Comparison of ENCODE assay signal across 1 cellular context in genomic region chr3:52705688-52706686, GRCh38.
TF ChIP-seq lines count a peak whose summit lies in the region.

Gene GLT8D1, minus strand, starts transcription at chr3:52705791. Its CDS starts 5,331 bp downstream, at chr3:52700460.
Gene SPCS1, plus strand, starts transcription at chr3:52706106. Its CDS starts 141 bp downstream, at chr3:52706247.

TF ChIP-seq in HepG2, 621 proteins besides CTCF, POLR2A, EP300 and RAD21 (continued from another document and continues in another):
- TF ChIP-seq ZNF280D (CRISPR knock-in tag; IDR thresholded peaks at IDR 0.05) (0 out of 2 replicates have a peak, but pooled peaks have one; percentile 46), ZC3H13 (CRISPR knock-in tag; IDR thresholded peaks at IDR 0.05) (0 out of 2 replicates have a peak, but pooled peaks have one; percentile 52), CENPX (CRISPR knock-in tag; IDR thresholded peaks at IDR 0.05) (no peak), TFE3 (CRISPR knock-in tag; IDR thresholded peaks at IDR 0.05) (peak; percentile 46; the same call in 1 of the 2 replicates), ZNF768 (CRISPR knock-in tag; IDR thresholded peaks at IDR 0.05) (peak; percentile 46; the same call in 1 of the 2 replicates), GABPB1 (CRISPR knock-in tag; IDR thresholded peaks at IDR 0.05) (peak; percentile 99), ZNF230 (CRISPR knock-in tag; IDR thresholded peaks at IDR 0.05) (no peak), KLF12 (CRISPR knock-in tag; IDR thresholded peaks at IDR 0.05; ENCODE audit: borderline replicate concordance) (peak; percentile 76; the same call in 1 of the 2 replicates), ZNF276 (CRISPR knock-in tag; IDR thresholded peaks at IDR 0.05; ENCODE audit: low read depth) (peak; percentile 64; the same call in 1 of the 2 replicates), HOXD1 (CRISPR knock-in tag; IDR thresholded peaks at IDR 0.05) (peak; percentile 44; the same call in 1 of the 2 replicates), ZSCAN31 (CRISPR knock-in tag; IDR thresholded peaks at IDR 0.05; ENCODE audit: low read depth) (peak; percentile 89), HNF4A (CRISPR knock-in tag; IDR thresholded peaks at IDR 0.05) (peak; percentile 20; the same call in 1 of the 2 replicates), ZNF773 (CRISPR knock-in tag; IDR thresholded peaks at IDR 0.05; ENCODE audit: borderline replicate concordance) (no peak; the same call in 1 of the 2 replicates), ZNF770 (CRISPR knock-in tag; IDR thresholded peaks at IDR 0.05) (peak; percentile 63; the same call in 1 of the 2 replicates), ZNF883 (CRISPR knock-in tag; IDR thresholded peaks at IDR 0.05; ENCODE audit: not compliant biosample characterization) (peak; percentile 80), FOXO1 (CRISPR knock-in tag; IDR thresholded peaks at IDR 0.05) (peak; percentile 61; the same call in 1 of the 2 replicates), SAFB2 (CRISPR knock-in tag; IDR thresholded peaks at IDR 0.05; ENCODE audit: borderline replicate concordance, low read depth) (peak; percentile 92), ZNF543 (CRISPR knock-in tag; IDR thresholded peaks at IDR 0.05) (peak; percentile 38; the same call in 1 of the 2 replicates), SNAPC2 (CRISPR knock-in tag; IDR thresholded peaks at IDR 0.05) (peak; percentile 9; the same call in 1 of the 2 replicates), ZNF784 (CRISPR knock-in tag; IDR thresholded peaks at IDR 0.05; ENCODE audit: borderline replicate concordance) (peak; percentile 78; the same call in 1 of the 2 replicates), ZNF331 (CRISPR knock-in tag; IDR thresholded peaks at IDR 0.05) (peak; percentile 51), MXD1 (CRISPR knock-in tag; IDR thresholded peaks at IDR 0.05) (peak; percentile 85; the same call in 1 of the 2 replicates), ZNF33A (CRISPR knock-in tag; IDR thresholded peaks at IDR 0.05; ENCODE audit: borderline replicate concordance) (0 out of 2 replicates have a peak, but pooled peaks have one; percentile 75), THAP7 (CRISPR knock-in tag; IDR thresholded peaks at IDR 0.05) (0 out of 2 replicates have a peak, but pooled peaks have one; percentile 77), ZSCAN9 (CRISPR knock-in tag; IDR thresholded peaks at IDR 0.05; ENCODE audit: borderline replicate concordance) (peak; percentile 56; the same call in 1 of the 2 replicates), TFAP4 (IDR thresholded peaks at IDR 0.05; ENCODE audit: borderline replicate concordance, low read depth) (peak; percentile 41; the same call in 1 of the 2 replicates), PHF8 (CRISPR knock-in tag; IDR thresholded peaks at IDR 0.05) (peak; percentile 87), ZNF101 (CRISPR knock-in tag; IDR thresholded peaks at IDR 0.05; ENCODE audit: borderline replicate concordance, low read depth) (no peak), ZKSCAN8 (CRISPR knock-in tag; IDR thresholded peaks at IDR 0.05; ENCODE audit: borderline replicate concordance) (0 out of 2 replicates have a peak, but pooled peaks have one; percentile 10), ELF4 (CRISPR knock-in tag; IDR thresholded peaks at IDR 0.05; ENCODE audit: borderline replicate concordance) (peak; percentile 62; the same call in 1 of the 2 replicates), MTF1 (CRISPR knock-in tag; IDR thresholded peaks at IDR 0.05) (peak; percentile 61; the same call in 1 of the 2 replicates), GPN1 (CRISPR knock-in tag; IDR thresholded peaks at IDR 0.05; ENCODE audit: borderline replicate concordance) (no peak; the same call in 1 of the 2 replicates), ZNF839 (CRISPR knock-in tag; IDR thresholded peaks at IDR 0.05; ENCODE audit: borderline replicate concordance) (peak; percentile 91), SKI (IDR thresholded peaks at IDR 0.05; ENCODE audit: partially characterized antibody) (peak; percentile 38), ZNF350 (CRISPR knock-in tag; IDR thresholded peaks at IDR 0.05; ENCODE audit: borderline replicate concordance, low read depth) (peak; percentile 68), AHR (CRISPR knock-in tag; IDR thresholded peaks at IDR 0.05) (peak; percentile 45; the same call in 1 of the 2 replicates), IKZF5 (CRISPR knock-in tag; IDR thresholded peaks at IDR 0.05) (no peak; the same call in none of the 2 replicates), ETV5 (CRISPR knock-in tag; IDR thresholded peaks at IDR 0.05; ENCODE audit: borderline replicate concordance) (no peak; the same call in 1 of the 2 replicates), CSRNP1 (CRISPR knock-in tag; IDR thresholded peaks at IDR 0.05) (peak; percentile 91), MYPOP (CRISPR knock-in tag; IDR thresholded peaks at IDR 0.05) (peak; percentile 47; the same call in 1 of the 2 replicates), ZBTB34 (CRISPR knock-in tag; IDR thresholded peaks at IDR 0.05) (no peak; the same call in 1 of the 2 replicates)
